ENCODE assay signal across 16 cellular contexts in the genomic region with DNA sequence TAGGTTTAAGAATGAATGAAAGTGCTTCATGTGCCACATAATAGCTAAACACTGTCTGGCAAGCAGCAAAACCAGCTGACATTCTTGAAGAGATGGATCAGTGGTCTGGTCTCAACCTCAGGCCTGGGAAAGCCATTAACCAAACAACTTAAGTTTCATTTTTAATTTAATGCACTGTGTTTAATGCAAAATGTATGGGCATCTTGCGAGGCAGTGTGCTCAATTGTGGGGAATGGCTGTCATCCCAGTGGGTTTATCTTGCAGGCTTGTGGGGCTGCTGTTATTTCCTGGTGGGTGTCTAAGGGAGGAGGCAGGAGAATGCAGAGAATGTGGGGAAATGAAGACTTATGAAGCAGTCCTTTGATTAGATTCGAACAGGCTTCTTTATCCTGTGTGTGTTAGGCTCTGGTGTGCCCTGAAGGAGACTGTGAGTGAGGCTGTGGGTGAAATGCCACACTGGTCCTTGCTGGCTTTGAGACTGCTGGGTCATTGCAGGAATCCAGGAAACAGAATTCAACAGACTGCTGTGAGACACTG.
"Had no signal": no experiment of that assay in that cellular context is flagged by ENCODE, and none has a peak within 500 bp of the region (broad histone marks: within the 10 kb centered on the region; RNA-seq: fewer than 3 reads in every experiment).

No MANE protein-coding gene starts in this region.

- H3K4me3 Mint-ChIP-seq: activated naive CD8-positive, alpha-beta T cell treated with anti-CD3 and anti-CD28 coated beads, Interleukin-2, amount 50 U/mL, for 24 hours; activated T-helper 1 cell treated with anti-CD3 and anti-CD28 coated beads, Interleukin-12 subunit alpha, Interleukin-12 subunit beta, Interleukin-2, Interleukin-4 antibody, amounts not matched to agents 30 ng/mL and 10 ng/mL and 1 ng/mL, durations not matched to agents 14 hours and 24 hours and 36 hours; memory B cell; stimulated activated naive CD8-positive, alpha-beta T cell treated with anti-CD3 and anti-CD28 coated beads, Interleukin-15, Interleukin-2, amounts not matched to agents 100 ng/mL and 50 ng/mL, for 24 hours had no signal

- H3K27ac ChIP-seq: cardiac muscle cell, esophagus muscularis mucosa, psoas muscle, right lobe of liver, spleen, testis, upper lobe of right lung had no signal

- H3K4me3 ChIP-seq: cardiac muscle cell, esophagus muscularis mucosa, psoas muscle, right lobe of liver, spleen, testis, upper lobe of right lung had no signal

- H3K9me3 Mint-ChIP-seq: activated naive CD8-positive, alpha-beta T cell treated with anti-CD3 and anti-CD28 coated beads, Interleukin-2, amount 50 U/mL, for 24 hours; activated T-helper 1 cell treated with anti-CD3 and anti-CD28 coated beads, Interleukin-12 subunit alpha, Interleukin-12 subunit beta, Interleukin-2, Interleukin-4 antibody, amounts not matched to agents 30 ng/mL and 10 ng/mL and 1 ng/mL, durations not matched to agents 14 hours and 24 hours and 36 hours; memory B cell; stimulated activated naive CD8-positive, alpha-beta T cell treated with anti-CD3 and anti-CD28 coated beads, Interleukin-15, Interleukin-2, amounts not matched to agents 100 ng/mL and 50 ng/mL, for 24 hours had no signal

- H3K36me3 ChIP-seq: cardiac muscle cell, esophagus muscularis mucosa, right lobe of liver, spleen, upper lobe of right lung had no signal

- H3K4me1 ChIP-seq: psoas muscle, right lobe of liver, spleen, upper lobe of right lung had no signal

- H3K27me3 ChIP-seq: cardiac muscle cell, esophagus muscularis mucosa, right lobe of liver, spleen, testis, upper lobe of right lung had no signal

- H3K4me1 Mint-ChIP-seq: activated naive CD8-positive, alpha-beta T cell treated with anti-CD3 and anti-CD28 coated beads, Interleukin-2, amount 50 U/mL, for 24 hours; memory B cell had no signal

- H3K36me3 Mint-ChIP-seq: memory B cell had no signal

- DNase-seq: activated CD4-positive, CD25-positive, alpha-beta regulatory T cell treated with anti-CD3 and anti-CD28 coated beads, Interleukin-2, amount 50 U/mL, for 72 hours; activated naive CD4-positive, alpha-beta T cell; activated naive CD8-positive, alpha-beta T cell treated with anti-CD3 and anti-CD28 coated beads, Interleukin-2, amount 50 U/mL, for 24 hours; aorta; hippocampal formation; left ventricle myocardium superior; psoas muscle; right lobe of liver; spleen; testis; upper lobe of right lung had no signal

- H3K27ac Mint-ChIP-seq: activated naive CD8-positive, alpha-beta T cell treated with anti-CD3 and anti-CD28 coated beads, Interleukin-2, amount 50 U/mL, for 24 hours; activated T-helper 1 cell treated with anti-CD3 and anti-CD28 coated beads, Interleukin-12 subunit alpha, Interleukin-12 subunit beta, Interleukin-2, Interleukin-4 antibody, amounts not matched to agents 30 ng/mL and 10 ng/mL and 1 ng/mL, durations not matched to agents 14 hours and 24 hours and 36 hours; memory B cell; stimulated activated naive CD8-positive, alpha-beta T cell treated with anti-CD3 and anti-CD28 coated beads, Interleukin-15, Interleukin-2, amounts not matched to agents 100 ng/mL and 50 ng/mL, for 24 hours had no signal

- ATAC-seq: activated naive CD8-positive, alpha-beta T cell treated with anti-CD3 and anti-CD28 coated beads, Interleukin-2, amount 50 U/mL, for 24 hours; left ventricle myocardium superior; psoas muscle; right lobe of liver; upper lobe of right lung had no signal

- H3K9me3 ChIP-seq: esophagus muscularis mucosa, psoas muscle, right lobe of liver, spleen, testis, upper lobe of right lung had no signal
